ENCODE assay signal across 9 cellular contexts in genomic region chr18:3129053-3129864, GRCh38.
DNase-seq lines count a peak whose midpoint lies in the region; ATAC-seq and TF ChIP-seq lines count a peak whose summit lies in the region.
"Had no signal": no experiment of that assay in that cellular context is flagged by ENCODE, and none has a peak within 500 bp of the region (broad histone marks: within the 10 kb centered on the region; RNA-seq: fewer than 3 reads in every experiment).

No MANE protein-coding gene starts in this region.

- no peaks in the 10 kb centered on the region for H3K36me3 ChIP-seq in CD4-positive, alpha-beta memory T cell (ENCODE audit: insufficient read depth, low read length)
- H3K36me3 ChIP-seq in PC-3 (ENCODE audit: low read depth, low read length): no peaks in the 10 kb centered on the region

- H3K27ac ChIP-seq in CD4-positive, alpha-beta memory T cell (ENCODE audit: low read depth, low read length): no peak overlapping the region
- H3K27ac ChIP-seq in PC-3 (ENCODE audit: low read length): no peak overlapping the region

- H3K9me3 ChIP-seq in CD4-positive, alpha-beta memory T cell (ENCODE audit: control insufficient read depth in 1 of 2, low read length in 2 of 2): no peaks in the 10 kb centered on the region
- H3K9me3 ChIP-seq in PC-3 (ENCODE audit: low read length): no peaks in the 10 kb centered on the region

- H4K20me1 ChIP-seq in PC-3 (ENCODE audit: low read length): no peaks in the 10 kb centered on the region

- H3K4me1 Mint-ChIP-seq in CD4-positive, alpha-beta memory T cell: peaks cover 4 to 11% (median 9%) of the 10 kb centered on the region in 4 donors
- peaks cover 4 to 9% (median 7%) of the 10 kb centered on the region in 4 donors for H3K4me1 Mint-ChIP-seq in naive thymus-derived CD8-positive, alpha-beta T cell
- H3K4me1 Mint-ChIP-seq in stimulated activated effector memory CD8-positive, alpha-beta T cell treated with anti-CD3 and anti-CD28 coated beads, Interleukin-12 subunit alpha, Interleukin-12 subunit beta, amount 100 ng/mL, for 72 hours: peaks cover 8% of the 10 kb centered on the region

- peaks cover 7% of the 10 kb centered on the region for H3K4me1 ChIP-seq in CD4-positive, alpha-beta memory T cell (ENCODE audit: insufficient read depth, low read length)
- no peaks in the 10 kb centered on the region for H3K4me1 ChIP-seq in PC-3 (ENCODE audit: insufficient read depth, low read length)

- intact Hi-C loops in CD4-positive, alpha-beta memory T cell (cut with micrococcal nuclease): loop anchor here (1.0 kb wide), 3 partner anchors 66 to 197 kb away; no protein-coding TSS in a partner anchor
- intact Hi-C loops in PC-3 (cut with micrococcal nuclease): loop anchor here (1.0 to 10.0 kb wide), 4 partner anchors 67 to 326 kb away; partner anchors contain the start of gene TGIF1

- peak overlapping the region in 5 of 7 donors; percentile 0 to 64 (median 32) for H3K27ac Mint-ChIP-seq in CD4-positive, alpha-beta memory T cell
- peak overlapping the region in 7 of 10 donors; percentile 18 to 51 (median 30) for H3K27ac Mint-ChIP-seq in naive thymus-derived CD8-positive, alpha-beta T cell
- no peak overlapping the region for H3K27ac Mint-ChIP-seq in stimulated activated effector memory CD8-positive, alpha-beta T cell treated with anti-CD3 and anti-CD28 coated beads, Interleukin-12 subunit alpha, Interleukin-12 subunit beta, amount 100 ng/mL, for 72 hours
- H3K27ac Mint-ChIP-seq: activated naive CD8-positive, alpha-beta T cell had no signal

- CTCF ChIA-PET in CD4-positive, alpha-beta memory T cell (lab: Charles Lee; ENCODE audit: partially characterized antibody): interaction anchor here (0.6 to 9.0 kb wide), 58 partner anchors 9 to 537 kb away, joined by 3 to 291 read pairs (median 5); partner anchors contain the start of genes MYL12A and MYL12B
- CTCF ChIA-PET in PC-3 (lab: Charles Lee): interaction anchor here (0.6 to 1.4 kb wide), 2 partner anchors 144 to 192 kb away, joined by 4 to 9 read pairs; no protein-coding TSS in a partner anchor

- 0 out of 2 replicates have a peak overlapping the region, but pooled peaks have one; percentile 16 for H2AFZ ChIP-seq in PC-3 (ENCODE audit: low read length)

- H3K27me3 Mint-ChIP-seq in CD4-positive, alpha-beta memory T cell: no peaks in the 10 kb centered on the region
- H3K27me3 Mint-ChIP-seq in naive thymus-derived CD8-positive, alpha-beta T cell: no peaks in the 10 kb centered on the region
- H3K27me3 Mint-ChIP-seq: activated naive CD8-positive, alpha-beta T cell had no signal

- H3K79me2 ChIP-seq in PC-3 (ENCODE audit: low read length): no peaks in the 10 kb centered on the region

- peak overlapping the region in 2 of 8 donors; percentile 35 to 57 for H3K4me3 Mint-ChIP-seq in CD4-positive, alpha-beta memory T cell
- H3K4me3 Mint-ChIP-seq in naive thymus-derived CD8-positive, alpha-beta T cell: no peak overlapping the region
- no peak overlapping the region for H3K4me3 Mint-ChIP-seq in stimulated activated effector memory CD8-positive, alpha-beta T cell treated with anti-CD3 and anti-CD28 coated beads, Interleukin-12 subunit alpha, Interleukin-12 subunit beta, amount 100 ng/mL, for 72 hours
- H3K4me3 Mint-ChIP-seq: activated naive CD8-positive, alpha-beta T cell had no signal

- POLR2A ChIA-PET in CD4-positive, alpha-beta memory T cell (lab: Charles Lee; ENCODE audit: partially characterized antibody): interaction anchor here (0.7 to 3.7 kb wide), 5 partner anchors 32 to 149 kb away, joined by 3 to 24 read pairs (median 10); partner anchors contain the start of gene MYL12A
- POLR2A ChIA-PET in PC-3 (lab: Charles Lee; ENCODE audit: unreplicated experiment): no interaction called here
- POLR2A ChIA-PET in naive thymus-derived CD8-positive, alpha-beta T cell (lab: Charles Lee): interaction anchor here (1.1 to 1.3 kb wide), 3 partner anchors 117 to 136 kb away, joined by 3 to 4 read pairs (median 3); no protein-coding TSS in a partner anchor

- peak; percentile 96 for TF ChIP-seq CTCF in PC-3 (conservative IDR thresholded peaks at IDR 0.05; ENCODE audit: low read depth, low read length)

- DNase-seq in CD4-positive, alpha-beta memory T cell: peak; percentile 71 to 78 (median 76)
- DNase-seq in PC-3 (peak; percentile 81), activated T-cell treated with anti-CD3 and anti-CD28 coated beads for 48 hours (ENCODE audit: low read depth) (peak; percentile 74)
- DNase-seq in naive thymus-derived CD8-positive, alpha-beta T cell: peak; percentile 56 to 86 (median 72)
- peak; percentile 72 to 86 for DNase-seq in stimulated activated effector memory CD8-positive, alpha-beta T cell treated with anti-CD3 and anti-CD28 coated beads, Interleukin-12 subunit alpha, Interleukin-12 subunit beta, amount 100 ng/mL, for 72 hours (ENCODE audit: low spot score in 2 of 2)

- no TSS peak for BruUV-seq in PC-3 (replicated peaks; lab: Mats Ljungman, UMichigan)

- no peaks in the 10 kb centered on the region for H3K27me3 ChIP-seq in CD4-positive, alpha-beta memory T cell (ENCODE audit: insufficient read depth, low read length)
- no peaks in the 10 kb centered on the region for H3K27me3 ChIP-seq in PC-3 (ENCODE audit: low read length)

- H3F3A ChIP-seq in PC-3 (ENCODE audit: low read length, unreplicated experiment): no peaks in the 10 kb centered on the region

- no peak overlapping the region for H3K4me2 ChIP-seq in PC-3 (ENCODE audit: low read length)

- ATAC-seq in GM19397 (IDR thresholded peaks at IDR 0.05; ENCODE audit: unreplicated experiment) (peak; percentile 96), HG03520 (IDR thresholded peaks at IDR 0.05; ENCODE audit: unreplicated experiment) (peak; percentile 96), PC-3 (peak; percentile 100), esophagus mucosa (peak; percentile 81)
- ATAC-seq in naive thymus-derived CD8-positive, alpha-beta T cell: peak; percentile 99 to 100
- peak; percentile 98 for ATAC-seq in stimulated activated effector memory CD8-positive, alpha-beta T cell treated with anti-CD3 and anti-CD28 coated beads, Interleukin-12 subunit alpha, Interleukin-12 subunit beta, amount 100 ng/mL, for 72 hours

- H3K4me3 ChIP-seq in CD4-positive, alpha-beta memory T cell (ENCODE audit: low read length in 2 of 2): no peak overlapping the region
- H3K4me3 ChIP-seq in PC-3 (ENCODE audit: low read length): no peak overlapping the region

- H3K9ac ChIP-seq in PC-3 (ENCODE audit: low read length): no peak overlapping the region

- H3K36me3 Mint-ChIP-seq in CD4-positive, alpha-beta memory T cell: peaks cover 0 to 13% of the 10 kb centered on the region in 2 donors
- peaks cover 13 to 31% (median 20%) of the 10 kb centered on the region in 3 donors for H3K36me3 Mint-ChIP-seq in naive thymus-derived CD8-positive, alpha-beta T cell
- no peaks in the 10 kb centered on the region for H3K36me3 Mint-ChIP-seq in stimulated activated effector memory CD8-positive, alpha-beta T cell treated with anti-CD3 and anti-CD28 coated beads, Interleukin-12 subunit alpha, Interleukin-12 subunit beta, amount 100 ng/mL, for 72 hours

- H3K9me2 ChIP-seq in PC-3 (replicated peaks; ENCODE audit: low read length): no peaks in the 10 kb centered on the region

- H3K9me3 Mint-ChIP-seq in CD4-positive, alpha-beta memory T cell: peaks cover 0 to 6% (median 0%) of the 10 kb centered on the region in 8 donors
- peaks cover 0 to 5% (median 0%) of the 10 kb centered on the region in 9 donors for H3K9me3 Mint-ChIP-seq in naive thymus-derived CD8-positive, alpha-beta T cell
- H3K9me3 Mint-ChIP-seq in stimulated activated effector memory CD8-positive, alpha-beta T cell treated with anti-CD3 and anti-CD28 coated beads, Interleukin-12 subunit alpha, Interleukin-12 subunit beta, amount 100 ng/mL, for 72 hours: no peaks in the 10 kb centered on the region
